In genomic region chr2:112885503-112885897, GRCh38 we compare ENCODE assay signal across 19 cellular contexts. TPM values are rescaled to one million over a fixed set of nuclear protein-coding genes. Genes with fewer than 3 reads are reported as not detected.
DNase-seq lines count a peak whose midpoint lies in the region; ATAC-seq and TF ChIP-seq lines count a peak whose summit lies in the region.
"Had no signal": no experiment of that assay in that cellular context is flagged by ENCODE, and none has a peak within 500 bp of the region (broad histone marks: within the 10 kb centered on the region; RNA-seq: fewer than 3 reads in every experiment).

No MANE protein-coding gene starts in this region.

- peak overlapping the region; percentile 99 for H3K27ac ChIP-seq in RWPE2 (ENCODE audit: poor library complexity, severe bottlenecking)
- no peak overlapping the region for H3K27ac ChIP-seq in substantia nigra (ENCODE audit: low read depth, low read length, poor library complexity, severe bottlenecking)
- H3K27ac ChIP-seq in effector memory CD4-positive, alpha-beta T cell (ENCODE audit: insufficient read depth, low read length, poor library complexity, severe bottlenecking): no peak overlapping the region
- H3K27ac ChIP-seq: ascending aorta, left lung, thoracic aorta had no signal

- TF ChIP-seq CTCF in AG10803 (conservative IDR thresholded peaks at IDR 0.05; ENCODE audit: low read length): no peak
- TF ChIP-seq CTCF in RWPE2 (IDR thresholded peaks at IDR 0.05; ENCODE audit: poor library complexity, severe bottlenecking): no peak
- no peak for TF ChIP-seq CTCF in fibroblast of the aortic adventitia (IDR thresholded peaks at IDR 0.05; ENCODE audit: insufficient read depth, low read length)

- H3K4me1 ChIP-seq in RWPE2 (ENCODE audit: insufficient read depth, poor library complexity, severe bottlenecking): peaks cover 23% of the 10 kb centered on the region
- H3K4me1 ChIP-seq in effector memory CD4-positive, alpha-beta T cell (ENCODE audit: control insufficient read depth, insufficient read depth, low read length, poor library complexity, severe bottlenecking): no peaks in the 10 kb centered on the region
- H3K4me1 ChIP-seq: ascending aorta had no signal

- no peaks in the 10 kb centered on the region for H3K9me3 ChIP-seq in RWPE2 (ENCODE audit: severe bottlenecking)
- H3K9me3 ChIP-seq in effector memory CD4-positive, alpha-beta T cell (ENCODE audit: control insufficient read depth, low read length): no peaks in the 10 kb centered on the region
- H3K9me3 ChIP-seq: ascending aorta, left lung, thoracic aorta had no signal

- peak; percentile 26 for DNase-seq in AG10803 (ENCODE audit: low read depth)
- DNase-seq in DMS53 (lab: John Stamatoyannopoulos, UW): peak; percentile 63
- DNase-seq in RWPE2 (ENCODE audit: low spot score): no peak
- peak; percentile 27 for DNase-seq in fibroblast of the aortic adventitia (ENCODE audit: low read depth)
- DNase-seq in SHP77 treated with DMSO at 0.1 percent for 48 hours (lab: John Stamatoyannopoulos, UW): no peak
- DNase-seq in inferior parietal cortex (ENCODE audit: extremely low spot score): no peak
- DNase-seq in substantia nigra (lab: John Stamatoyannopoulos, UW): no peak
- no peak for DNase-seq in effector memory CD4-positive, alpha-beta T cell
- DNase-seq: NCI-H1436 treated with DMSO at 0.1 percent for 48 hours, NCI-H2171 treated with DMSO at 0.1 percent for 48 hours, NCI-H526 treated with DMSO at 0.1 percent for 48 hours had no signal

- no peak overlapping the region for H3K4me3 ChIP-seq in AG10803 (ENCODE audit: low read length)
- H3K4me3 ChIP-seq in RWPE2 (ENCODE audit: severe bottlenecking): no peak overlapping the region
- no peak overlapping the region for H3K4me3 ChIP-seq in fibroblast of the aortic adventitia (ENCODE audit: low read depth, low read length)
- H3K4me3 ChIP-seq in effector memory CD4-positive, alpha-beta T cell (ENCODE audit: insufficient read depth, low read depth, low read length, poor library complexity, severe bottlenecking): no peak overlapping the region
- H3K4me3 ChIP-seq: ascending aorta, left lung, thoracic aorta had no signal

- H3K36me3 ChIP-seq in RWPE2 (ENCODE audit: low read depth): no peaks in the 10 kb centered on the region
- no peaks in the 10 kb centered on the region for H3K36me3 ChIP-seq in effector memory CD4-positive, alpha-beta T cell (ENCODE audit: control insufficient read depth, insufficient read depth, low read length)
- H3K36me3 ChIP-seq: ascending aorta, left lung, thoracic aorta had no signal

- no peak; the same call in 2 of the 3 replicates for ATAC-seq in RWPE2 (ENCODE audit: low read depth)
- ATAC-seq: Right ventricle myocardium inferior had no signal

- no peaks in the 10 kb centered on the region for H3K27me3 ChIP-seq in RWPE2 (ENCODE audit: insufficient read depth, poor library complexity, severe bottlenecking)
- no peaks in the 10 kb centered on the region for H3K27me3 ChIP-seq in effector memory CD4-positive, alpha-beta T cell (replicated peaks; ENCODE audit: control insufficient read depth, insufficient read depth, low read length, poor library complexity, severe bottlenecking)
- H3K27me3 ChIP-seq: ascending aorta, left lung had no signal

RNA-seq across cellular contexts. Expression of gene IL37, which starts 25.5 kb away (rescaled TPM):
- not detected in 2 replicates for total RNA-seq in fibroblast of the aortic adventitia (ENCODE audit: low replicate concordance)
- total RNA-seq: ascending aorta; CD8-positive, alpha-beta T cell; glomerular endothelial cell; posterior vena cava; Right ventricle myocardium inferior; thoracic aorta had no signal

RNA-seq across cellular contexts. Expression of gene IL1B, which starts 48.9 kb away (rescaled TPM):
- total RNA-seq in fibroblast of the aortic adventitia (ENCODE audit: low replicate concordance): 2.4 TPM in 1 of 2 replicates, not detected in the other
- total RNA-seq: ascending aorta, neural crest cell, Right ventricle myocardium inferior had no signal

Comparison
In these comparisons a context has a peak if more than half of its experiments do, and no peak if none do; other contexts are left out.
1. DNase-seq: peak in AG10803 (single experiment), DMS53 (single experiment) and fibroblast of the aortic adventitia (single experiment); none in RWPE2 (single experiment), SHP77 treated with DMSO at 0.1 percent for 48 hours (single experiment), inferior parietal cortex (single experiment), substantia nigra (0 of 49) and effector memory CD4-positive, alpha-beta T cell (0 of 3).